20 cellular contexts compared by ENCODE assay signal in genomic region chr18:21660078-21660477, GRCh38.
"Had no signal": no experiment of that assay in that cellular context is flagged by ENCODE, and none has a peak within 500 bp of the region (broad histone marks: within the 10 kb centered on the region; RNA-seq: fewer than 3 reads in every experiment).

No MANE protein-coding gene starts in this region.

- H3K27me3 Mint-ChIP-seq: activated T-cell treated with anti-CD3 and anti-CD28 coated beads, Interleukin-2, amount 50 U/mL, for 24 hours; dendritic cell treated with granulocyte-macrophage colony-stimulating factor and Interleukin-4, amounts not matched to agents 40 ng/mL and 50 ng/mL, for 4 days; naive thymus-derived CD4-positive, alpha-beta T cell had no signal

- H3K36me3 ChIP-seq: ovary had no signal

- H3K27ac ChIP-seq: left ventricle myocardium inferior, ovary, thyroid gland had no signal

- H3K27ac Mint-ChIP-seq: activated T-cell treated with anti-CD3 and anti-CD28 coated beads, Interleukin-2, amount 50 U/mL, for 24 hours; dendritic cell treated with granulocyte-macrophage colony-stimulating factor and Interleukin-4, amounts not matched to agents 40 ng/mL and 50 ng/mL, for 4 days; WTC11 had no signal

- ATAC-seq: mucosa of descending colon; naive thymus-derived CD4-positive, alpha-beta T cell; WTC11 had no signal

- H3K4me3 Mint-ChIP-seq: activated T-cell treated with anti-CD3 and anti-CD28 coated beads, Interleukin-2, amount 50 U/mL, for 24 hours; dendritic cell treated with granulocyte-macrophage colony-stimulating factor and Interleukin-4, amounts not matched to agents 40 ng/mL and 50 ng/mL, for 4 days; naive thymus-derived CD4-positive, alpha-beta T cell; WTC11 had no signal

- DNase-seq: activated CD4-positive, alpha-beta T cell treated with anti-CD3 and anti-CD28 coated beads, Interleukin-2, amount 50 U/mL, for 1 hour; activated gamma-delta T cell; activated T-cell treated with anti-CD3 and anti-CD28 coated beads, Interleukin-2, amount 50 U/mL, for 24 hours; effector memory CD4-positive, alpha-beta T cell; foreskin fibroblast; hypothalamus; kidney; left ventricle myocardium inferior; mucosa of descending colon; naive thymus-derived CD4-positive, alpha-beta T cell; ovary; stimulated activated CD4-positive, alpha-beta T cell treated with anti-CD3 and anti-CD28 coated beads, Interleukin-12 subunit alpha, Interleukin-12 subunit beta, amount 100 ng/mL, for 4 hours; stimulated activated CD4-positive, alpha-beta T cell treated with anti-CD3 and anti-CD28 coated beads, Interleukin-2, amount 100 ng/mL, for 24 hours; thyroid gland had no signal

- H3K9me3 ChIP-seq: left ventricle myocardium inferior, mucosa of descending colon, ovary, thyroid gland had no signal

- FAIRE-seq: astrocyte, bronchial epithelial cell, kidney, TTC549, urothelium cell line had no signal

- H3K9me3 Mint-ChIP-seq: activated T-cell treated with anti-CD3 and anti-CD28 coated beads, Interleukin-2, amount 50 U/mL, for 24 hours; dendritic cell treated with granulocyte-macrophage colony-stimulating factor and Interleukin-4, amounts not matched to agents 40 ng/mL and 50 ng/mL, for 4 days; naive thymus-derived CD4-positive, alpha-beta T cell; WTC11 had no signal

- H3K4me1 ChIP-seq: left ventricle myocardium inferior had no signal

- H3K27me3 ChIP-seq: ovary, thyroid gland had no signal

- H3K4me3 ChIP-seq: left ventricle myocardium inferior, mucosa of descending colon, ovary, thyroid gland had no signal

- H3K4me1 Mint-ChIP-seq: WTC11 had no signal
